Comparison of ENCODE assay signal across 22 cellular contexts in genomic region chr6:159890802-159891201, GRCh38. TPM values are rescaled to one million over a fixed set of nuclear protein-coding genes. Genes with fewer than 3 reads are reported as not detected.
DNase-seq lines count a peak whose midpoint lies in the region; ATAC-seq and TF ChIP-seq lines count a peak whose summit lies in the region.
"Had no signal": no experiment of that assay in that cellular context is flagged by ENCODE, and none has a peak within 500 bp of the region (broad histone marks: within the 10 kb centered on the region; RNA-seq: fewer than 3 reads in every experiment).

TSS of gene MAS1 (plus strand) at chr6:159890988. CDS start at chr6:159906956, 15,968 bp downstream.

- H3K9me3 ChIP-seq in thoracic aorta = no peaks in the 10 kb centered on the region
- H3K9me3 ChIP-seq: SJSA1 had no signal

- H3K4me1 ChIP-seq in GM23338 (ENCODE audit: insufficient read depth) (no peaks in the 10 kb centered on the region; the same call in 1 of the 2 replicates), thoracic aorta (ENCODE audit: control insufficient read depth in 1 of 2, low read depth in 2 of 2) (peaks cover 0 to 15% of the 10 kb centered on the region in 2 donors)
- H3K4me1 ChIP-seq: SJSA1 had no signal

- H3K9me2 ChIP-seq in GM23338 (ENCODE audit: insufficient read depth) = peaks cover 5% of the 10 kb centered on the region

- in situ Hi-C loops in brain microvascular endothelial cell (cut with HindIII; ENCODE audit: low pct_ligation_motif_present, low sequenced_read_pairs) = no loop called here

- H3K79me2 ChIP-seq in GM23338 (replicated peaks; ENCODE audit: insufficient read depth) = no peaks in the 10 kb centered on the region

- TF ChIP-seq CTCF in GM23338 (conservative IDR thresholded peaks at IDR 0.05; ENCODE audit: low read depth in 2 of 2) = no peak
- no peak for TF ChIP-seq CTCF in coronary artery (IDR thresholded peaks at IDR 0.05)
- no peak for TF ChIP-seq CTCF in nephron (IDR thresholded peaks at IDR 0.05; ENCODE audit: unreplicated experiment in 3 of 3)
- no peak for TF ChIP-seq CTCF in thoracic aorta (IDR thresholded peaks at IDR 0.05)
- no peak for TF ChIP-seq CTCF in brain microvascular endothelial cell (IDR thresholded peaks at IDR 0.05; ENCODE audit: low read depth, low read length, missing control alignments)

- ATAC-seq in GM23338 = no peak
- no peak for ATAC-seq in thoracic aorta (ENCODE audit: insufficient number of reproducible peaks, low FRiP score, low read depth)

- DNase-seq in GM23338 (ENCODE audit: low spot score) (no peak), coronary artery (ENCODE audit: low spot score) (peak; percentile 46), thoracic aorta (ENCODE audit: low spot score) (no peak), NCI-H2081 treated with DMSO at 0.1 percent for 48 hours (lab: John Stamatoyannopoulos, UW) (no peak), brain microvascular endothelial cell (no peak), kidney tubule cell (ENCODE audit: low spot score) (no peak)
- DNase-seq: ACHN, Calu3, H7, NCI-H1092, NCI-H1417 treated with DMSO at 0.1 percent for 48 hours, NCI-H1694 treated with DMSO at 0.1 percent for 48 hours, NCI-H446, NCI-H526, PC-9, Right ventricle myocardium superior had no signal

- H3K4me2 ChIP-seq in GM23338 = no peak within 1 kb of the TSS
- H3K4me2 ChIP-seq: PC-9 had no signal

- H3K36me3 ChIP-seq in GM23338 (ENCODE audit: insufficient read depth) (no peaks in the 10 kb centered on the region), thoracic aorta (no peaks in the 10 kb centered on the region), brain microvascular endothelial cell (replicated peaks) (no peaks in the 10 kb centered on the region)
- H3K36me3 ChIP-seq: SJSA1 had no signal

- H3K27ac Mint-ChIP-seq in GM23338 (no peak within 1 kb of the TSS), nephron (peak within 1 kb of the TSS in 1 of 3 experiments; percentile 31)

- H3K27me3 Mint-ChIP-seq in GM23338 (ENCODE audit: insufficient read depth, low read depth, poor library complexity) = peaks cover 4% of the 10 kb centered on the region
- H3K27me3 Mint-ChIP-seq in nephron (ENCODE audit: low read depth) = peaks cover 33% of the 10 kb centered on the region

- peak within 1 kb of the TSS; percentile 33 for H2AFZ ChIP-seq in GM23338
- H2AFZ ChIP-seq: PC-9 had no signal

- no peaks in the 10 kb centered on the region for H3F3A ChIP-seq in GM23338 (replicated peaks; ENCODE audit: low read depth)

- H3K27ac ChIP-seq in GM23338 (ENCODE audit: low read depth) = no peak within 1 kb of the TSS
- H3K27ac ChIP-seq in coronary artery = no peak within 1 kb of the TSS
- no peak within 1 kb of the TSS for H3K27ac ChIP-seq in thoracic aorta
- H3K27ac ChIP-seq in brain microvascular endothelial cell = no peak within 1 kb of the TSS
- H3K27ac ChIP-seq: HL-60, PC-9, SJSA1 had no signal

- no peak within 1 kb of the TSS for H3K4me3 Mint-ChIP-seq in GM23338
- peak within 1 kb of the TSS in 2 of 3 experiments; percentile 48 to 55 for H3K4me3 Mint-ChIP-seq in nephron

- H3K27me3 ChIP-seq in GM23338 (ENCODE audit: insufficient read depth) (no peaks in the 10 kb centered on the region), thoracic aorta (replicated peaks; ENCODE audit: insufficient read depth) (no peaks in the 10 kb centered on the region), brain microvascular endothelial cell (replicated peaks) (peaks cover 24% of the 10 kb centered on the region)

- H3K4me3 ChIP-seq in GM23338 (no peak within 1 kb of the TSS), coronary artery (no peak within 1 kb of the TSS), thoracic aorta (peak within 1 kb of the TSS; percentile 28), brain microvascular endothelial cell (ENCODE audit: low read depth, low read length) (no peak within 1 kb of the TSS)
- H3K4me3 ChIP-seq: PC-9, SJSA1 had no signal

- no peaks in the 10 kb centered on the region for H4K20me1 ChIP-seq in GM23338 (replicated peaks; ENCODE audit: insufficient read depth)

- no peaks in the 10 kb centered on the region for H3K9me3 Mint-ChIP-seq in GM23338
- no peaks in the 10 kb centered on the region for H3K9me3 Mint-ChIP-seq in nephron

- H3K36me3 Mint-ChIP-seq in GM23338 (ENCODE audit: low read depth) (no peaks in the 10 kb centered on the region), nephron (ENCODE audit: low read depth) (no peaks in the 10 kb centered on the region)

- H3K4me1 Mint-ChIP-seq in GM23338 (peaks cover 2% of the 10 kb centered on the region; the same call in 1 of the 3 replicates), nephron (peaks cover 26% of the 10 kb centered on the region)

TF ChIP-seq in GM23338, 12 proteins besides CTCF, POLR2A, EP300 and RAD21 (continues in another document):
- TF ChIP-seq EZH2 (IDR thresholded peaks at IDR 0.05; ENCODE audit: low read depth, unreplicated experiment) (no peak), EZH2phosphoT487 (IDR thresholded peaks at IDR 0.05; ENCODE audit: unreplicated experiment) (no peak), ZNF331 (CRISPR knock-in tag; IDR thresholded peaks at IDR 0.05; ENCODE audit: low read depth) (no peak), POLR2AphosphoS5 (IDR thresholded peaks at IDR 0.05; ENCODE audit: low read depth) (no peak), ETS1 (IDR thresholded peaks at IDR 0.05) (no peak), STAT1 (IDR thresholded peaks at IDR 0.05; ENCODE audit: unreplicated experiment) (no peak), NANOG (IDR thresholded peaks at IDR 0.05; ENCODE audit: borderline replicate concordance) (no peak), CREB1 (CRISPR knock-in tag; IDR thresholded peaks at IDR 0.05; ENCODE audit: low read depth) (no peak)
- TF ChIP-seq, protein P1, sequence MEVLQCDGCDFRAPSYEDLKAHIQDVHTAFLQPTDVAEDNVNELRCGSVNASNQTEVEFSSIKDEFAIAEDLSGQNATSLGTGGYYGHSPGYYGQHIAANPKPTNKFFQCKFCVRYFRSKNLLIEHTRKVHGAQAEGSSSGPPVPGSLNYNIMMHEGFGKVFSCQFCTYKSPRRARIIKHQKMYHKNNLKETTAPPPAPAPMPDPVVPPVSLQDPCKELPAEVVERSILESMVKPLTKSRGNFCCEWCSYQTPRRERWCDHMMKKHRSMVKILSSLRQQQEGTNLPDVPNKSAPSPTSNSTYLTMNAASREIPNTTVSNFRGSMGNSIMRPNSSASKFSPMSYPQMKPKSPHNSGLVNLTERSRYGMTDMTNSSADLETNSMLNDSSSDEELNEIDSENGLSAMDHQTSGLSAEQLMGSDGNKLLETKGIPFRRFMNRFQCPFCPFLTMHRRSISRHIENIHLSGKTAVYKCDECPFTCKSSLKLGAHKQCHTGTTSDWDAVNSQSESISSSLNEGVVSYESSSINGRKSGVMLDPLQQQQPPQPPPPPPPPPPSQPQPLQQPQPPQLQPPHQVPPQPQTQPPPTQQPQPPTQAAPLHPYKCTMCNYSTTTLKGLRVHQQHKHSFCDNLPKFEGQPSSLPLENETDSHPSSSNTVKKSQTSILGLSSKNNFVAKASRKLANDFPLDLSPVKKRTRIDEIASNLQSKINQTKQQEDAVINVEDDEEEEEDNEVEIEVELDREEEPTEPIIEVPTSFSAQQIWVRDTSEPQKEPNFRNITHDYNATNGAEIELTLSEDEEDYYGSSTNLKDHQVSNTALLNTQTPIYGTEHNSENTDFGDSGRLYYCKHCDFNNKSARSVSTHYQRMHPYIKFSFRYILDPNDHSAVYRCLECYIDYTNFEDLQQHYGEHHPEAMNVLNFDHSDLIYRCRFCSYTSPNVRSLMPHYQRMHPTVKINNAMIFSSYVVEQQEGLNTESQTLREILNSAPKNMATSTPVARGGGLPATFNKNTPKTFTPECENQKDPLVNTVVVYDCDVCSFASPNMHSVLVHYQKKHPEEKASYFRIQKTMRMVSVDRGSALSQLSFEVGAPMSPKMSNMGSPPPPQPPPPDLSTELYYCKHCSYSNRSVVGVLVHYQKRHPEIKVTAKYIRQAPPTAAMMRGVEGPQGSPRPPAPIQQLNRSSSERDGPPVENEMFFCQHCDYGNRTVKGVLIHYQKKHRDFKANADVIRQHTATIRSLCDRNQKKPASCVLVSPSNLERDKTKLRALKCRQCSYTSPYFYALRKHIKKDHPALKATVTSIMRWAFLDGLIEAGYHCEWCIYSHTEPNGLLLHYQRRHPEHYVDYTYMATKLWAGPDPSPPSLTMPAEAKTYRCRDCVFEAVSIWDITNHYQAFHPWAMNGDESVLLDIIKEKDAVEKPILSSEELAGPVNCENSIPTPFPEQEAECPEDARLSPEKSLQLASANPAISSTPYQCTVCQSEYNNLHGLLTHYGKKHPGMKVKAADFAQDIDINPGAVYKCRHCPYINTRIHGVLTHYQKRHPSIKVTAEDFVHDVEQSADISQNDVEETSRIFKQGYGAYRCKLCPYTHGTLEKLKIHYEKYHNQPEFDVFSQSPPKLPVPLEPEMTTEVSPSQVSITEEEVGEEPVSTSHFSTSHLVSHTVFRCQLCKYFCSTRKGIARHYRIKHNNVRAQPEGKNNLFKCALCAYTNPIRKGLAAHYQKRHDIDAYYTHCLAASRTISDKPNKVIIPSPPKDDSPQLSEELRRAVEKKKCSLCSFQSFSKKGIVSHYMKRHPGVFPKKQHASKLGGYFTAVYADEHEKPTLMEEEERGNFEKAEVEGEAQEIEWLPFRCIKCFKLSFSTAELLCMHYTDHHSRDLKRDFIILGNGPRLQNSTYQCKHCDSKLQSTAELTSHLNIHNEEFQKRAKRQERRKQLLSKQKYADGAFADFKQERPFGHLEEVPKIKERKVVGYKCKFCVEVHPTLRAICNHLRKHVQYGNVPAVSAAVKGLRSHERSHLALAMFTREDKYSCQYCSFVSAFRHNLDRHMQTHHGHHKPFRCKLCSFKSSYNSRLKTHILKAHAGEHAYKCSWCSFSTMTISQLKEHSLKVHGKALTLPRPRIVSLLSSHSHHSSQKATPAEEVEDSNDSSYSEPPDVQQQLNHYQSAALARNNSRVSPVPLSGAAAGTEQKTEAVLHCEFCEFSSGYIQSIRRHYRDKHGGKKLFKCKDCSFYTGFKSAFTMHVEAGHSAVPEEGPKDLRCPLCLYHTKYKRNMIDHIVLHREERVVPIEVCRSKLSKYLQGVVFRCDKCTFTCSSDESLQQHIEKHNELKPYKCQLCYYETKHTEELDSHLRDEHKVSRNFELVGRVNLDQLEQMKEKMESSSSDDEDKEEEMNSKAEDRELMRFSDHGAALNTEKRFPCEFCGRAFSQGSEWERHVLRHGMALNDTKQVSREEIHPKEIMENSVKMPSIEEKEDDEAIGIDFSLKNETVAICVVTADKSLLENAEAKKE (CRISPR knock-in tag; IDR thresholded peaks at IDR 0.05) = no peak

RNA-seq across cellular contexts. Expression of gene MAS1, which starts in this region (rescaled TPM):
- 0.03 and 0.08 TPM in 2 replicates for total RNA-seq in GM23338 (2014; rRNA removed; shearing (Covaris generic))
- polyA plus RNA-seq in GM23338 (2016; fragmentation: Nextera tagmentation; extraction: Ambion mirVana) = not detected in 2 replicates
- total RNA-seq in thoracic aorta = under 1 TPM; 0.14 to 0.27 TPM
- total RNA-seq: Calu3, H7, HT-29, PC-9, Right ventricle myocardium superior, RPMI7951, SJSA1 had no signal
- polyA plus RNA-seq: BJ had no signal
